8 cellular contexts compared by ENCODE assay signal in the genomic region with DNA sequence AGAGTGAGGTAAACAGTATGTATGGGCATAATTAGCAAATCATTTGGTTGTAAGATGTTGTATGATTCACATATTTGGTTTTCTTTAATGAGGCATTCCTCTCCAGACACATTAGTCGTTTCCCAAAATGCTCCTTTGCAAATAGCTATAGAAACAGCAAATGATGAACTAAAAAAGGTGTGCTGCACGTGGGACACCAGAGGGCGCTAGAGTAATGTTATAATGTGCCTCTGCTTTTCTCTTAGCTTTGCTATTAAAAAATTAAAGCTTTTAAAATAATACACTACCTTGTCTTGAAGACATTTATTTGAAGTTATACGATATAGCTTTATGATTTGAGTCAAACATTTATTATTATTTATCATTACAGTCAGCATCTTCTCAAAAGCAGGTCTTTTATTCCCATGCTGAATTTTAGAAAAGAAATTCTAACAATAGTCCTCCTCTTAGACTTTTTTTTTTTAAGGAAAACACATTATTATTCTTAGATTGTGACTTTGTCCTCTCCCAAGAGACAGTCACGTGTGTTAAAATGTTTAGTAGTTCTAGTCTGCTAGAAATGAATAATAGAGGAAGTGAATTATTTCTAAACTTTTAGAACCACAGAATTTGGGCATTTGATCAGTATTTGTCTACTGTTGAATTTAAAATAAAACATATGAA.
DNase-seq lines count a peak whose midpoint lies in the region; TF ChIP-seq lines count a peak whose summit lies in the region.

No MANE protein-coding gene starts in this region.

- H3K4me1 ChIP-seq in OCI-LY3 (ENCODE audit: low read length) (peaks cover 30% of the 10 kb centered on the region), prostate gland (replicated peaks) (no peaks in the 10 kb centered on the region)

- H3K4me2 ChIP-seq in OCI-LY3 (ENCODE audit: low read length), result peak overlapping the region; percentile 65

- peak overlapping the region; percentile 62 for H3K27ac ChIP-seq in OCI-LY3 (ENCODE audit: low read length)
- H3K27ac ChIP-seq in prostate gland, result no peak overlapping the region

- TF ChIP-seq POLR2A in prostate gland (IDR thresholded peaks at IDR 0.05), result no peak

- no peaks in the 10 kb centered on the region for H3K9me3 ChIP-seq in OCI-LY3 (ENCODE audit: insufficient read depth, low read length)
- no peaks in the 10 kb centered on the region for H3K9me3 ChIP-seq in prostate gland

- DNase-seq in ELR (ENCODE audit: low read depth) (peak; percentile 72), HS-5 (ENCODE audit: low read depth) (peak; percentile 19), glomerular endothelial cell (ENCODE audit: extremely low read depth, low read depth, low spot score) (peak; percentile 16), prostate gland (ENCODE audit: low spot score) (peak; percentile 47), epidermal melanocyte (ENCODE audit: insufficient read length, low spot score) (no peak), H7 (no peak)
- peak; percentile 17 for DNase-seq in activated T-helper 9 cell treated with anti-CD3 and anti-CD28 coated beads, Interleukin-2, amount 50 U/mL, for 16 hours (ENCODE audit: low read depth)

- no peaks in the 10 kb centered on the region for H3K79me2 ChIP-seq in OCI-LY3 (ENCODE audit: low read length)

- peak; percentile 98 for TF ChIP-seq CTCF in OCI-LY3 (IDR thresholded peaks at IDR 0.05; ENCODE audit: low read depth, low read length)
- peak; percentile 67 to 88 (median 84) for TF ChIP-seq CTCF in prostate gland (IDR thresholded peaks at IDR 0.05)

- intact Hi-C loops in prostate gland (cut with DNase I), result loop anchor here (5.0 to 10.0 kb wide), 3 partner anchors 102 to 675 kb away; a partner anchor contains a TSS

- no peaks in the 10 kb centered on the region for H4K20me1 ChIP-seq in OCI-LY3 (ENCODE audit: insufficient read depth, low read length)

- H3K4me3 ChIP-seq in OCI-LY3 (ENCODE audit: low read length) (peak overlapping the region; percentile 40), prostate gland (no peak overlapping the region), H7 (ENCODE audit: insufficient read depth, low read depth, low read length) (no peak overlapping the region)

- H3K9ac ChIP-seq in OCI-LY3 (ENCODE audit: low read length), result peak overlapping the region; percentile 42; the same call in 1 of the 2 replicates

- H2AFZ ChIP-seq in OCI-LY3 (ENCODE audit: low read depth, low read length), result peak overlapping the region; percentile 64

- H3K27me3 ChIP-seq in OCI-LY3 (ENCODE audit: low read depth, low read length) (peaks cover 15% of the 10 kb centered on the region), prostate gland (replicated peaks; ENCODE audit: insufficient read depth) (no peaks in the 10 kb centered on the region), H7 (ENCODE audit: control insufficient read depth, insufficient read depth, low read length) (no peaks in the 10 kb centered on the region)

- WGBS in prostate gland, result 1% methylated on average over 5 of the region's 5 CpGs

- no peaks in the 10 kb centered on the region for H3K36me3 ChIP-seq in OCI-LY3 (replicated peaks; ENCODE audit: low read depth, low read length)
- no peaks in the 10 kb centered on the region for H3K36me3 ChIP-seq in prostate gland
- H3K36me3 ChIP-seq in H7 (replicated peaks; ENCODE audit: control insufficient read depth, insufficient read depth, low read length), result no peaks in the 10 kb centered on the region

Comparison
In these comparisons a context has a peak if more than half of its experiments do, and no peak if none do; other contexts are left out.
1. DNase-seq: peak in ELR (single experiment), HS-5 (single experiment), activated T-helper 9 cell treated with anti-CD3 and anti-CD28 coated beads, Interleukin-2, amount 50 U/mL, for 16 hours (single experiment), glomerular endothelial cell (single experiment) and prostate gland (single experiment); none in epidermal melanocyte (single experiment) and H7 (single experiment).